In the genomic region with DNA sequence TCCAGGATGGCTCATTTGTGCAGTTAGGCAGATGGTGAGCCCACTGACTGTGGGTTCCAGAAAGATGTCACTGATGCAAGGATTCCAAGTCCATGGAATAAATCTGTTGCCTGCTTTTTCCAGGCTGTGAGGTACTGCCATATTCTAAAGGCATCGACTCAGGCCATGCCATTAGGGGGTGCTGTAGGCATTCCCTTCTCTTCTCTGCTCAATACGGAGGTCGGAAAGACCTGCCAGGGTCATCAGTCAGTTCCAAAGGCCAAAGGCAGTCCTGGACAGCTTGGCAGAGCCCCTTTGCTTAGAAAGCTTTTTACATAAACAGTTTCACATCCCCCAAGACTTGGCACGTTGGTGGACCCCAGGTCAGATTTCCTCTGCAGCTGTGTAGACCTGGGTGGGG, we compare ENCODE assay signal across 9 cellular contexts. TPM values are rescaled to one million over a fixed set of nuclear protein-coding genes. Genes with fewer than 3 reads are reported as not detected.
DNase-seq lines count a peak whose midpoint lies in the region; ATAC-seq, FAIRE-seq and TF ChIP-seq lines count a peak whose summit lies in the region.
"Had no signal": no experiment of that assay in that cellular context is flagged by ENCODE, and none has a peak within 500 bp of the region (broad histone marks: within the 10 kb centered on the region; RNA-seq: fewer than 3 reads in every experiment).

No MANE protein-coding gene starts in this region.

- RAD21 ChIA-PET in GM12878 (lab: Charles Lee; ENCODE audit: unreplicated experiment): interaction anchor here (0.8 to 3.5 kb wide), 11 partner anchors 40 to 696 kb away, joined by 3 to 52 read pairs (median 10); partner anchors contain the start of genes CDC20, ELOVL1, HYI and KDM4A

- H3K9ac ChIP-seq in GM12878 (ENCODE audit: control insufficient read depth, insufficient read depth, low read length): no peak overlapping the region

- H3K4me1 ChIP-seq in GM12878 (ENCODE audit: control insufficient read depth, insufficient read depth, low read length): peaks cover 19% of the 10 kb centered on the region

- CTCF ChIA-PET in GM12878 (lab: Yijun Ruan, JAX): interaction anchor here (0.6 to 5.4 kb wide), 26 partner anchors 9 to 798 kb away, joined by 3 to 89 read pairs (median 4); partner anchors contain the start of genes ARTN, CDC20, ELOVL1 and HYI

- TF ChIP-seq RAD21 in GM12878 (IDR thresholded peaks at IDR 0.05; ENCODE audit: insufficient read depth, low read depth, low read length): peak; percentile 91

- intact Hi-C loops in GM12878 (cut with micrococcal nuclease; ENCODE audit: unreplicated experiment): loop anchor here (2.0 to 5.0 kb wide), 3 partner anchors 57 to 524 kb away; partner anchors contain the start of gene CDC20

- TF ChIP-seq POLR2A in GM12878 (IDR thresholded peaks at IDR 0.05; ENCODE audit: low read depth, low read length): no peak

- POLR2A ChIA-PET in GM12878 (lab: Charles Lee): interaction anchor here (1.2 to 2.9 kb wide), 3 partner anchors 120 to 216 kb away, joined by 4 to 19 read pairs (median 13); partner anchors contain the start of gene CDC20

- H3K4me2 ChIP-seq in GM12878 (ENCODE audit: control insufficient read depth, insufficient read depth): no peak overlapping the region

- no TSS peak for BruUV-seq in GM12878 (replicated peaks; lab: Mats Ljungman, UMichigan)

- ATAC-seq in GM12878 (peak; percentile 64), GM21447 (IDR thresholded peaks at IDR 0.05; ENCODE audit: unreplicated experiment) (no peak), HG03025 (IDR thresholded peaks at IDR 0.05; ENCODE audit: low FRiP score, unreplicated experiment) (no peak)

- H3K27ac ChIP-seq in GM12878 (ENCODE audit: control insufficient read depth, insufficient read depth): no peak overlapping the region

- H3K27me3 ChIP-seq in GM12878 (replicated peaks in 1 of 2; ENCODE audit: control insufficient read depth in 2 of 2, insufficient read depth in 2 of 2, low read length in 1 of 2): no peaks in the 10 kb centered on the region

- no peak for TF ChIP-seq EP300 in GM12878 (IDR thresholded peaks at IDR 0.05; ENCODE audit: borderline replicate concordance in 1 of 2, control insufficient read depth in 1 of 2, low read depth in 2 of 2, low read length in 2 of 2)

- SMC1A ChIA-PET in GM12878 (lab: Charles Lee; ENCODE audit: uncharacterized antibody, unreplicated experiment): interaction anchor here (0.6 to 4.2 kb wide), 22 partner anchors 11 to 516 kb away, joined by 3 to 70 read pairs (median 4); partner anchors contain the start of genes CDC20, ELOVL1, HYI and MED8

- no peaks in the 10 kb centered on the region for H3K9me3 ChIP-seq in GM12878 (replicated peaks; ENCODE audit: control insufficient read depth, insufficient read depth, low read length)

- 33% methylated on average over 4 of the region's 4 CpGs for WGBS in GM12878 (ENCODE audit: insufficient coverage, insufficient replicate concordance, low lambda C conversion rate, missing lambda C conversion rate)

- DNase-seq in COLO668 (lab: John Stamatoyannopoulos, UW; ENCODE audit: unreplicated experiment): peak; percentile 85
- peak; percentile 65 for DNase-seq in HCEC 1CT
- peak; percentile 30 for DNase-seq in NOMO-1 treated with DMSO at 0.1 percent for 48 hours (lab: John Stamatoyannopoulos, UW; ENCODE audit: unreplicated experiment)
- no peak for DNase-seq in GM12878 (ENCODE audit: low read depth, low spot score)
- DNase-seq in iPS DF 4.7 (ENCODE audit: extremely low read depth, low spot score): peak; percentile 44
- peak; percentile 18 for DNase-seq in smooth muscle cell of the brain vasculature (ENCODE audit: low read depth, low spot score)

- peak; percentile 76 for FAIRE-seq in GM12878 (lab: Jason Lieb, UNC)

- no peak overlapping the region for H2AFZ ChIP-seq in GM12878 (ENCODE audit: control insufficient read depth, low read depth, low read length)

- in situ Hi-C loops in GM12878 (cut with MboI): no loop called here

- no peaks in the 10 kb centered on the region for H4K20me1 ChIP-seq in GM12878 (ENCODE audit: control insufficient read depth, insufficient read depth)

- peaks cover 0 to 2% of the 10 kb centered on the region in 2 experiments; a peak in 2 of 4 replicates for H3K36me3 ChIP-seq in GM12878 (ENCODE audit: control insufficient read depth in 2 of 2, insufficient read depth in 2 of 2, low read length in 1 of 2)

- no peak overlapping the region for H3K4me3 ChIP-seq in GM12878

- peak; percentile 62 to 76 (median 74) for TF ChIP-seq CTCF in GM12878 (IDR thresholded peaks at IDR 0.05 in 2 of 3, conservative IDR thresholded peaks at IDR 0.05 in 1 of 3; ENCODE audit: control insufficient read depth in 2 of 3, extremely low read depth in 1 of 3, insufficient read depth in 1 of 3, low read depth in 3 of 3, low read length in 3 of 3)

- no peaks in the 10 kb centered on the region for H3K79me2 ChIP-seq in GM12878 (ENCODE audit: control insufficient read depth, insufficient read depth, low read length)

TF ChIP-seq in GM12878, 131 proteins besides CTCF, POLR2A, EP300 and RAD21:
- TF ChIP-seq YY1 (IDR thresholded peaks at IDR 0.05; ENCODE audit: low read depth, low read length) (peak; percentile 65), SMC3 (IDR thresholded peaks at IDR 0.05; ENCODE audit: borderline replicate concordance, low read length) (peak; percentile 71; the same call in 1 of the 2 replicates), NR2F1 (conservative IDR thresholded peaks at IDR 0.05) (peak; percentile 80), CEBPB (IDR thresholded peaks at IDR 0.05; ENCODE audit: borderline replicate concordance in 1 of 2, low read depth in 2 of 2, low read length in 2 of 2) (no peak), IKZF1 (conservative IDR thresholded peaks at IDR 0.05) (peak; percentile 33), TARDBP (IDR thresholded peaks at IDR 0.05; ENCODE audit: borderline replicate concordance) (no peak), SPI1 (IDR thresholded peaks at IDR 0.05; ENCODE audit: borderline replicate concordance, insufficient read depth, low read depth, low read length) (no peak), MTA2 (IDR thresholded peaks at IDR 0.05; ENCODE audit: low read depth) (no peak)

RNA-seq across cellular contexts. Expression of gene TMEM125, which starts 31.7 kb away (rescaled TPM):
- not detected in 2 replicates for total RNA-seq in GM12878 (2013; cell fraction: nucleolus; rRNA removed)
- not detected in 2 replicates for total RNA-seq in GM12878 (2014; rRNA removed)
- total RNA-seq in GM12878 (2014; rRNA removed; fragmentation: Illumina TruSeq; extraction: Trizol): not detected in 2 replicates
- 0.28 and 1.1 TPM in 2 replicates for total RNA-seq in GM12878 (2021)
- polyA plus RNA-seq in GM12878 (2011; ENCODE audit: low read depth): not detected
- polyA plus RNA-seq in GM12878 (2011; rRNA removed): not detected in 2 replicates
- 0.25 TPM in 1 of 2 replicates, not detected in the other for polyA plus RNA-seq in GM12878 (2011; cell fraction: cytosol; rRNA removed)
- polyA plus RNA-seq in GM12878 (2011; cell fraction: nucleus; rRNA removed): 0.06 TPM in 1 of 2 replicates, not detected in the other
- 0.14 TPM in 2 replicates for polyA plus RNA-seq in GM12878 (2012)
- not detected in 2 replicates for polyA plus RNA-seq in GM12878 (2014; fragmentation: Illumina TruSeq; extraction: Trizol)
- polyA plus RNA-seq in GM12878 (2014; fragmentation: Nextera tagmentation; extraction: Ambion mirVana): not detected
- polyA plus RNA-seq in GM12878 (2014; rRNA removed): not detected in 2 replicates
- not detected for polyA plus RNA-seq in GM12878 (2016; fragmentation: Nextera tagmentation; extraction: Ambion mirVana)
- polyA minus RNA-seq in GM12878 (2011; rRNA and poly(A)+ RNA removed): 0.10 TPM in 1 of 2 replicates, not detected in the other
- not detected in 2 replicates for polyA minus RNA-seq in GM12878 (2011; cell fraction: cytosol; rRNA and poly(A)+ RNA removed)
- not detected in 2 replicates for polyA minus RNA-seq in GM12878 (2011; cell fraction: nucleus; rRNA and poly(A)+ RNA removed)
- total RNA-seq: T-helper 2 cell treated with Interferon-gamma antibody and Interleukin-4, amounts not matched to agents 100 ng/mL and 5 ng/mL, for 36 hours had no signal

RNA-seq across cellular contexts. Expression of gene C1orf210, which starts 47.3 kb away (rescaled TPM):
- not detected in 2 replicates for total RNA-seq in GM12878 (2013; cell fraction: nucleolus; rRNA removed)
- total RNA-seq in GM12878 (2014; rRNA removed): not detected in 2 replicates
- not detected in 2 replicates for total RNA-seq in GM12878 (2014; rRNA removed; fragmentation: Illumina TruSeq; extraction: Trizol)
- not detected in 2 replicates for total RNA-seq in GM12878 (2021)
- polyA plus RNA-seq in GM12878 (2011; ENCODE audit: low read depth): not detected
- 0.07 TPM in 1 of 2 replicates, not detected in the other for polyA plus RNA-seq in GM12878 (2011; rRNA removed)
- 0.03 and 0.08 TPM in 2 replicates for polyA plus RNA-seq in GM12878 (2011; cell fraction: cytosol; rRNA removed)
- polyA plus RNA-seq in GM12878 (2011; cell fraction: nucleus; rRNA removed): not detected in 2 replicates
- polyA plus RNA-seq in GM12878 (2012): not detected in 2 replicates
- not detected in 2 replicates for polyA plus RNA-seq in GM12878 (2014; fragmentation: Illumina TruSeq; extraction: Trizol)
- polyA plus RNA-seq in GM12878 (2014; fragmentation: Nextera tagmentation; extraction: Ambion mirVana): not detected
- polyA plus RNA-seq in GM12878 (2014; rRNA removed): not detected in 2 replicates
- not detected for polyA plus RNA-seq in GM12878 (2016; fragmentation: Nextera tagmentation; extraction: Ambion mirVana)
- not detected in 2 replicates for polyA minus RNA-seq in GM12878 (2011; rRNA and poly(A)+ RNA removed)
- not detected in 2 replicates for polyA minus RNA-seq in GM12878 (2011; cell fraction: cytosol; rRNA and poly(A)+ RNA removed)
- not detected in 2 replicates for polyA minus RNA-seq in GM12878 (2011; cell fraction: nucleus; rRNA and poly(A)+ RNA removed)
- total RNA-seq: T-helper 2 cell treated with Interferon-gamma antibody and Interleukin-4, amounts not matched to agents 100 ng/mL and 5 ng/mL, for 36 hours had no signal
